ENCODE assay signal across 27 cellular contexts in the genomic region with DNA sequence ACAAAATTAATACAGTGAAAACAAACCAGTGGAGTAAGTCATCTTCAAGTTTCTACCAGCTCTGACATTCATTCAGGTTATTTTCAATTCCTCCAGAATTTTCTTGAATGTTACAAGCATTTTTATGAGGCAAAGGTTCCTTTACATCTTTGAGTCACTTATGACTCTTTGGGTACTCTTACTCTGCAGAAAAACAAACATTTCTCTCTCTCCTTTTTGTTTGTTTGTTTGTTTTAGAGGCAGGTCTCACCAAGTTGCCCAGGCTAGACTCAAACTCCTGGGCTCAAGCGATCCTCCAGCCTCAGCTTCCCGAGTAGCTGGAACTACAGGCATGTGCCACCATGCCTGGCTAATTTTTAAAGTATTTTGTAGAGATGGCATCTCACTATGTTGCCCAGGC.
"Had no signal": no experiment of that assay in that cellular context is flagged by ENCODE, and none has a peak within 500 bp of the region (broad histone marks: within the 10 kb centered on the region; RNA-seq: fewer than 3 reads in every experiment).

No MANE protein-coding gene starts in this region.

- ATAC-seq: stimulated activated effector memory CD8-positive, alpha-beta T cell treated with anti-CD3 and anti-CD28 coated beads, Interleukin-12 subunit alpha, Interleukin-12 subunit beta, amount 100 ng/mL, for 72 hours; stimulated activated memory B cell treated with anti-CD40 and anti-IgM and Interleukin-4, amounts not matched to agents 10 μg/mL and 1 μg/mL and 100 μg/mL, for 72 hours; stimulated activated naive B cell treated with anti-CD40 and anti-IgM and Interleukin-4, amounts not matched to agents 10 μg/mL and 1 μg/mL and 100 μg/mL, for 72 hours; stimulated activated naive CD8-positive, alpha-beta T cell treated with anti-CD3 and anti-CD28 coated beads, Interleukin-15, amount 100 ng/mL, for 72 hours; stimulated activated naive CD8-positive, alpha-beta T cell treated with anti-CD3 and anti-CD28 coated beads, Interleukin-15, Interleukin-2, amounts not matched to agents 100 U/mL and 50 U/mL, for 24 hours; upper lobe of right lung had no signal

- FAIRE-seq: urothelium cell line had no signal

- H3K9me3 ChIP-seq: stomach, suprapubic skin, testis, thoracic aorta, thyroid gland, tibial artery, tibial nerve, transverse colon, upper lobe of left lung, upper lobe of right lung, uterus, vagina had no signal

- H3K4me3 ChIP-seq: stomach, suprapubic skin, testis, thoracic aorta, thyroid gland, tibial artery, tibial nerve, transverse colon, upper lobe of left lung, upper lobe of right lung, uterus, vagina had no signal

- DNase-seq: stimulated activated CD4-positive, alpha-beta T cell treated with anti-CD3 and anti-CD28 coated beads, Interleukin-2, amount 100 ng/mL, for 48 hours; stimulated activated CD4-positive, alpha-beta T cell treated with anti-CD3 and anti-CD28 coated beads, Interleukin-4, amount 100 ng/mL, for 1 hour; stimulated activated CD4-positive, alpha-beta T cell treated with anti-CD3 and anti-CD28 coated beads, Interleukin-4, amount 100 ng/mL, for 24 hours; stimulated activated CD4-positive, alpha-beta T cell treated with anti-CD3 and anti-CD28 coated beads, Interleukin-4, amount 100 ng/mL, for 4 hours; stimulated activated CD8-positive, alpha-beta memory T cell treated with anti-CD3 and anti-CD28 coated beads, Interleukin-4, amount 100 ng/mL, for 48 hours; stimulated activated naive B cell treated with anti-CD40 and anti-IgM and Interleukin-4, amounts not matched to agents 10 μg/mL and 1 μg/mL and 100 μg/mL, for 72 hours; stimulated activated naive CD4-positive, alpha-beta T cell; stimulated activated naive CD4-positive, alpha-beta T cell treated with Interleukin-2 at 50 U/mL for 16 hours; stimulated activated naive CD8-positive, alpha-beta T cell treated with anti-CD3 and anti-CD28 coated beads, Interleukin-15, amount 100 ng/mL, for 72 hours; stimulated activated naive CD8-positive, alpha-beta T cell treated with anti-CD3 and anti-CD28 coated beads, Interleukin-15, Interleukin-2, amounts not matched to agents 100 U/mL and 50 U/mL, for 24 hours; stomach; substantia nigra; testis; thyroid gland; tibial artery; transverse colon; trophoblast cell; upper lobe of left lung; upper lobe of right lung; uterus had no signal

- H3K36me3 ChIP-seq: stomach, suprapubic skin, thoracic aorta, thyroid gland, tibial nerve, transverse colon, upper lobe of left lung, upper lobe of right lung, uterus, vagina had no signal

- H3K4me1 ChIP-seq: stomach, testis, tibial artery, transverse colon, upper lobe of right lung, uterus, vagina had no signal

- H3K27me3 ChIP-seq: stomach, suprapubic skin, testis, thyroid gland, tibial artery, tibial nerve, transverse colon, upper lobe of left lung, upper lobe of right lung, uterus, vagina had no signal

- H3K27ac ChIP-seq: stomach, suprapubic skin, testis, thoracic aorta, thyroid gland, tibial artery, tibial nerve, transverse colon, upper lobe of left lung, upper lobe of right lung, uterus, vagina had no signal
